8 cellular contexts compared by ENCODE assay signal in genomic region chr9:21974230-21974541, GRCh38. TPM values are rescaled to one million over a fixed set of nuclear protein-coding genes. Genes with fewer than 3 reads are reported as not detected.
DNase-seq lines count a peak whose midpoint lies in the region; ATAC-seq and TF ChIP-seq lines count a peak whose summit lies in the region.

No MANE protein-coding gene starts in this region.

- H4K20me1 ChIP-seq in osteoblast (ENCODE audit: insufficient read depth, low read length), result peaks cover 23% of the 10 kb centered on the region

- no peak for TF ChIP-seq CTCF in osteoblast (IDR thresholded peaks at IDR 0.05; ENCODE audit: extremely low read depth, low read depth, low read length)
- no peak for TF ChIP-seq CTCF in GM13977 (IDR thresholded peaks at IDR 0.05; ENCODE audit: extremely low read depth, insufficient read depth, missing control alignments)

- H3K9me3 ChIP-seq in ectodermal cell (ENCODE audit: control insufficient read depth, low read length), result no peaks in the 10 kb centered on the region
- no peaks in the 10 kb centered on the region for H3K9me3 ChIP-seq in osteoblast (ENCODE audit: low read depth, low read length)

- H2AFZ ChIP-seq in osteoblast (ENCODE audit: low read length), result peak overlapping the region; percentile 59

- no peak for ATAC-seq in HG03097 (IDR thresholded peaks at IDR 0.05; ENCODE audit: low FRiP score, unreplicated experiment)

- peaks cover 2% of the 10 kb centered on the region for H3K79me2 ChIP-seq in osteoblast (ENCODE audit: insufficient read depth, low read length)

- H3K4me2 ChIP-seq in osteoblast (ENCODE audit: insufficient read depth, low read length), result peak overlapping the region; percentile 81

- H3K36me3 ChIP-seq in ectodermal cell (ENCODE audit: control insufficient read depth, insufficient read depth, low read length), result no peaks in the 10 kb centered on the region
- H3K36me3 ChIP-seq in osteoblast (ENCODE audit: insufficient read depth, low read length), result peaks cover 5% of the 10 kb centered on the region

- DNase-seq in ELR (ENCODE audit: low read depth) (peak; percentile 76), M059J (ENCODE audit: low read depth) (peak; percentile 58), osteoblast (ENCODE audit: insufficient read length, low spot score, missing footprints) (no peak), NCI-H1105 (lab: John Stamatoyannopoulos, UW) (no peak), HPDE6-E6E7 (ENCODE audit: extremely low spot score) (no peak), GM13977 (ENCODE audit: low spot score) (no peak)

- H3K27ac ChIP-seq in ectodermal cell (ENCODE audit: insufficient read depth, low read depth, low read length, poor library complexity, severe bottlenecking) (no peak overlapping the region), osteoblast (ENCODE audit: low read depth, low read length) (no peak overlapping the region)

- H3K27me3 ChIP-seq in ectodermal cell (ENCODE audit: control insufficient read depth, insufficient read depth, low read length, poor library complexity, severe bottlenecking) (peaks cover 100% of the 10 kb centered on the region), osteoblast (ENCODE audit: insufficient read depth, low read length) (peaks cover 93% of the 10 kb centered on the region)

- in situ Hi-C loops in GM13977 (cut with MboI; ENCODE audit: low pct_unique_long_range_greater_than_20kb, low sequenced_read_pairs, unreplicated experiment), result no loop called here

- WGBS in ectodermal cell, 2 experiments, result 4% methylated on average over 8 of the region's 8 CpGs

- H3K4me3 ChIP-seq in ectodermal cell (ENCODE audit: insufficient read depth, low read depth, low read length), result peak overlapping the region; percentile 42
- peak overlapping the region; percentile 84 for H3K4me3 ChIP-seq in osteoblast (ENCODE audit: insufficient read depth, low read length)

- H3K4me1 ChIP-seq in ectodermal cell (ENCODE audit: control insufficient read depth, insufficient read depth, low read length) (peaks cover 4% of the 10 kb centered on the region), osteoblast (ENCODE audit: insufficient read depth, low read length) (peaks cover 20% of the 10 kb centered on the region)

RNA-seq across cellular contexts. Expression of gene CDKN2A, which starts 20.0 kb away (rescaled TPM):
- 594 and 597 TPM in 2 replicates for total RNA-seq in M059J (2014; rRNA removed; shearing (Covaris generic))
- 0.69 TPM for polyA plus RNA-seq in ectodermal cell (2013, experiment 1 of 4)
- polyA plus RNA-seq in ectodermal cell (2013, experiment 2 of 4), result not detected
- polyA plus RNA-seq in ectodermal cell (2013, experiment 3 of 4), result 0.43 TPM
- not detected for polyA plus RNA-seq in ectodermal cell (2013, experiment 4 of 4)
- 32.1 and 37.6 TPM in 2 replicates for total RNA-seq in osteoblast

RNA-seq across cellular contexts. Expression of gene CDKN2B-AS1, which starts 20.4 kb away (rescaled TPM):
- 9.2 and 14.5 TPM in 2 replicates for total RNA-seq in M059J (2014; rRNA removed; shearing (Covaris generic))
- polyA plus RNA-seq in ectodermal cell (2013, experiment 1 of 4), result not detected
- not detected for polyA plus RNA-seq in ectodermal cell (2013, experiment 2 of 4)
- polyA plus RNA-seq in ectodermal cell (2013, experiment 3 of 4), result not detected
- polyA plus RNA-seq in ectodermal cell (2013, experiment 4 of 4), result not detected
- 15.2 and 16.5 TPM in 2 replicates for total RNA-seq in osteoblast

RNA-seq across cellular contexts. Expression of gene CDKN2B, which starts 34.9 kb away (rescaled TPM):
- total RNA-seq in M059J (2014; rRNA removed; shearing (Covaris generic)), result 11.5 and 24.1 TPM in 2 replicates
- 0.17 TPM for polyA plus RNA-seq in ectodermal cell (2013, experiment 1 of 4)
- 0.14 TPM for polyA plus RNA-seq in ectodermal cell (2013, experiment 2 of 4)
- polyA plus RNA-seq in ectodermal cell (2013, experiment 3 of 4), result 0.27 TPM
- polyA plus RNA-seq in ectodermal cell (2013, experiment 4 of 4), result 0.08 TPM
- total RNA-seq in osteoblast, result 50.7 and 51.9 TPM in 2 replicates

Comparison
In these comparisons a context has a peak if more than half of its experiments do, and no peak if none do; other contexts are left out.
1. DNase-seq: peak in ELR (single experiment) and M059J (single experiment); none in osteoblast (single experiment), NCI-H1105 (single experiment), HPDE6-E6E7 (single experiment) and GM13977 (single experiment).
2. RNA of gene CDKN2A, which starts 20.0 kb away (total RNA-seq): 594 to 597 TPM in M059J; 32.1 to 37.6 TPM in osteoblast; every median in the first group is over 10 times any median in the second.